Comparison of ENCODE assay signal across 22 cellular contexts in genomic region chr4:92615049-92615448, GRCh38.
A peak's percentile ranks its signal among the peaks of the same experiment; 100 is the strongest.
DNase-seq lines count a peak whose midpoint lies in the region; ATAC-seq, FAIRE-seq and TF ChIP-seq lines count a peak whose summit lies in the region.
"Had no signal": no experiment of that assay in that cellular context is flagged by ENCODE, and none has a peak within 500 bp of the region (broad histone marks: within the 10 kb centered on the region; RNA-seq: fewer than 3 reads in every experiment).

No MANE protein-coding gene starts in this region.

- POLR2A ChIA-PET in H1 (lab: Charles Lee; ENCODE audit: partially characterized antibody): no interaction called here

- H4K8ac ChIP-seq in H1 (ENCODE audit: extremely low read depth, insufficient read depth, low read length) (no peak overlapping the region), neuronal stem cell (ENCODE audit: low read depth, low read length) (no peak overlapping the region)

- no peaks in the 10 kb centered on the region for H3F3A ChIP-seq in GM23338 (replicated peaks; ENCODE audit: low read depth)

- no peak overlapping the region for H3K27ac Mint-ChIP-seq in GM23338
- H3K27ac Mint-ChIP-seq: CD14-positive monocyte; CD4-positive, alpha-beta memory T cell had no signal

- H3K4me1 Mint-ChIP-seq in GM23338: peaks cover 60% of the 10 kb centered on the region
- H3K4me1 Mint-ChIP-seq: CD14-positive monocyte; CD4-positive, alpha-beta memory T cell had no signal

- H2AK5ac ChIP-seq in H1 (ENCODE audit: low read depth, low read length) (no peak overlapping the region), neuronal stem cell (ENCODE audit: low read depth, low read length) (no peak overlapping the region)

- H3K14ac ChIP-seq in H1 (ENCODE audit: insufficient read length) (no peak overlapping the region), neuronal stem cell (ENCODE audit: low read length) (no peak overlapping the region)

- H2BK12ac ChIP-seq in H1 (ENCODE audit: low read depth, low read length): no peak overlapping the region
- no peak overlapping the region for H2BK12ac ChIP-seq in neuronal stem cell (ENCODE audit: low read length)

- H4K5ac ChIP-seq in H1 (ENCODE audit: insufficient read length, low read depth, low read length): no peak overlapping the region

- H3K9ac ChIP-seq in NT2/D1 (ENCODE audit: insufficient read length, low read depth) (no peak overlapping the region), H1 (replicated peaks in 1 of 4; ENCODE audit: extremely low read depth in 1 of 4, low read depth in 3 of 4, low read length in 3 of 4) (no peak overlapping the region), neuronal stem cell (ENCODE audit: low read depth, low read length, poor library complexity) (no peak overlapping the region)
- H3K9ac ChIP-seq: BLaER1 had no signal

- H3K9me3 Mint-ChIP-seq in GM23338: no peaks in the 10 kb centered on the region

- H3K23ac ChIP-seq in H1 (ENCODE audit: insufficient read length): no peak overlapping the region
- no peak overlapping the region for H3K23ac ChIP-seq in neuronal stem cell (ENCODE audit: low read depth, low read length, poor library complexity)

- H3K4ac ChIP-seq in H1 (replicated peaks; ENCODE audit: insufficient read length, low read depth, low read length) (no peak overlapping the region), neuronal stem cell (ENCODE audit: low read length) (no peak overlapping the region)

- H3K4me2 ChIP-seq in GM23338 (no peak overlapping the region), H1 (ENCODE audit: insufficient read depth in 1 of 2, low read depth in 2 of 2, low read length in 2 of 2) (no peak overlapping the region), neuronal stem cell (ENCODE audit: insufficient read depth, low read length, poor library complexity, severe bottlenecking) (no peak overlapping the region)
- H3K4me2 ChIP-seq: BLaER1 had no signal

- H3K79me1 ChIP-seq in H1 (ENCODE audit: low read depth, low read length): no peaks in the 10 kb centered on the region
- H3K79me1 ChIP-seq in neuronal stem cell (ENCODE audit: low read depth, low read length): no peaks in the 10 kb centered on the region

- ATAC-seq in GM23338 (peak; percentile 89), HG02623 (IDR thresholded peaks at IDR 0.05; ENCODE audit: unreplicated experiment) (no peak)
- ATAC-seq: K562 had no signal

- TF ChIP-seq POLR2A in H1 (IDR thresholded peaks at IDR 0.05; ENCODE audit: control extremely low read depth in 1 of 2, low read depth in 2 of 2, low read length in 2 of 2): no peak

- CTCF ChIA-PET in H1 (lab: Charles Lee; ENCODE audit: partially characterized antibody): interaction anchor here (0.6 kb wide), 1 partner anchor 123 kb away, joined by 3 read pairs; no protein-coding TSS in a partner anchor

- no peak overlapping the region for H2BK15ac ChIP-seq in H1 (ENCODE audit: low read length)
- H2BK15ac ChIP-seq in neuronal stem cell (ENCODE audit: low read length): no peak overlapping the region

- H4K91ac ChIP-seq in H1 (replicated peaks; ENCODE audit: insufficient read length, low read length) (no peak overlapping the region), neuronal stem cell (ENCODE audit: low read depth, low read length, poor library complexity) (no peak overlapping the region)

- H2AFZ ChIP-seq in GM23338: no peak overlapping the region
- no peak overlapping the region for H2AFZ ChIP-seq in H1 (ENCODE audit: low read length)
- no peak overlapping the region for H2AFZ ChIP-seq in neuronal stem cell (ENCODE audit: low read length)

- DNase-seq in GM23338 (ENCODE audit: low spot score) (peak; percentile 34), NT2/D1 (ENCODE audit: low read depth, low spot score) (peak; percentile 2), H1 (ENCODE audit: low read depth in 1 of 2, low spot score in 2 of 2) (no peak), neuronal stem cell (ENCODE audit: low spot score) (peak; percentile 70), substantia nigra (lab: John Stamatoyannopoulos, UW) (no peak), activated gamma-delta T cell treated with Interleukin-2 at 50 U/mL for 16 hours (no peak), OCI-M1 (lab: John Stamatoyannopoulos, UW) (no peak)
- DNase-seq: 8988T; Calu3; CD4-positive, alpha-beta memory T cell; DND-41; EL; IMR-90 had no signal

- no peak overlapping the region for H3K4me3 Mint-ChIP-seq in GM23338
- H3K4me3 Mint-ChIP-seq: CD14-positive monocyte; CD4-positive, alpha-beta memory T cell had no signal

- no peak overlapping the region for H3K56ac ChIP-seq in H1 (replicated peaks; ENCODE audit: insufficient read length, low read depth, low read length)

- H3K79me2 ChIP-seq in GM23338 (replicated peaks; ENCODE audit: insufficient read depth): peaks cover 94% of the 10 kb centered on the region
- peaks cover 2 to 99% of the 10 kb centered on the region in 2 experiments; a peak in 3 of 4 replicates for H3K79me2 ChIP-seq in H1 (ENCODE audit: control insufficient read depth in 1 of 2, insufficient read depth in 2 of 2, low read length in 2 of 2)

- H2BK120ac ChIP-seq in H1 (replicated peaks; ENCODE audit: low read depth, low read length) (no peak overlapping the region), neuronal stem cell (ENCODE audit: low read depth, low read length) (no peak overlapping the region)

- H3K18ac ChIP-seq in H1 (ENCODE audit: extremely low read depth, low read length) (no peak overlapping the region), neuronal stem cell (ENCODE audit: low read length) (no peak overlapping the region)

- H4K20me1 ChIP-seq in GM23338 (replicated peaks; ENCODE audit: insufficient read depth): no peaks in the 10 kb centered on the region
- H4K20me1 ChIP-seq in H1 (replicated peaks in 1 of 2; ENCODE audit: control insufficient read depth in 1 of 2, insufficient read depth in 2 of 2, low read length in 2 of 2): peaks cover 1 to 15% of the 10 kb centered on the region in 2 experiments
- H4K20me1 ChIP-seq: BLaER1 had no signal

- no peaks in the 10 kb centered on the region for H3K9me2 ChIP-seq in GM23338 (ENCODE audit: insufficient read depth)

- H3K9me3 ChIP-seq in NT2/D1 (ENCODE audit: insufficient read depth, low read length) (no peaks in the 10 kb centered on the region), H1 (ENCODE audit: insufficient read depth in 2 of 2, low read depth in 1 of 2, low read length in 1 of 2) (no peaks in the 10 kb centered on the region), neuronal stem cell (replicated peaks in 1 of 2; ENCODE audit: control insufficient read depth in 2 of 2, insufficient read depth in 1 of 2, low read depth in 1 of 2, low read length in 2 of 2) (no peaks in the 10 kb centered on the region)
- H3K9me3 ChIP-seq: BLaER1 had no signal

- no peak for TF ChIP-seq CTCF in GM23338 (conservative IDR thresholded peaks at IDR 0.05; ENCODE audit: low read depth in 2 of 2)
- TF ChIP-seq CTCF in H1 (IDR thresholded peaks at IDR 0.05; ENCODE audit: control extremely low read depth in 1 of 3, insufficient read depth in 1 of 3, low read depth in 1 of 3, low read length in 3 of 3): no peak

- peak; percentile 82 for FAIRE-seq in H1 (lab: Jason Lieb, UNC)
- FAIRE-seq: G401.6, GM12891, GM19239, H54, HTR-8/SVneo, K562 had no signal

- H3K4me3 ChIP-seq in GM23338 (no peak overlapping the region), NT2/D1 (ENCODE audit: insufficient read length, low read depth) (no peak overlapping the region), H1 (ENCODE audit: extremely low read depth in 1 of 4, insufficient read depth in 2 of 4, low read depth in 3 of 4, low read length in 4 of 4) (no peak overlapping the region), neuronal stem cell (ENCODE audit: low read length in 2 of 2) (no peak overlapping the region)
- H3K4me3 ChIP-seq: BLaER1, K562 had no signal

- TF ChIP-seq EP300 in H1 (IDR thresholded peaks at IDR 0.05; ENCODE audit: borderline replicate concordance in 1 of 2, low read depth in 2 of 2, low read length in 2 of 2): no peak

- WGBS in H1 (ENCODE audit: extremely low coverage in 1 of 2, insufficient coverage in 1 of 2, insufficient read length in 1 of 2, insufficient replicate concordance in 2 of 2, low coverage in 1 of 2, low lambda C conversion rate in 2 of 2, missing lambda C conversion rate in 1 of 2), 2 experiments: 83% methylated on average over 1 of the region's 1 CpG; no CpG with 5 or more reads in 1 of the 2 experiments
- no CpG with 5 or more reads among the region's 1 CpG for WGBS in neuronal stem cell (ENCODE audit: extremely low coverage in 2 of 2, insufficient read length in 2 of 2, insufficient replicate concordance in 1 of 2), 2 donors

- no peaks in the 10 kb centered on the region for H3K27me3 Mint-ChIP-seq in GM23338 (ENCODE audit: insufficient read depth, low read depth, poor library complexity)
- H3K27me3 Mint-ChIP-seq: CD4-positive, alpha-beta memory T cell had no signal

- H3K4me1 ChIP-seq in GM23338 (ENCODE audit: insufficient read depth): peaks cover 10% of the 10 kb centered on the region; the same call in 1 of the 2 replicates
- no peaks in the 10 kb centered on the region for H3K4me1 ChIP-seq in NT2/D1 (ENCODE audit: insufficient read depth, insufficient read length)
- H3K4me1 ChIP-seq in H1 (replicated peaks in 1 of 4; ENCODE audit: control insufficient read depth in 3 of 4, insufficient read depth in 4 of 4, low read length in 3 of 4): peaks cover 0 to 5% (median 2%) of the 10 kb centered on the region in 4 experiments; a peak in 2 of 7 replicates
- no peaks in the 10 kb centered on the region for H3K4me1 ChIP-seq in neuronal stem cell (ENCODE audit: control insufficient read depth in 2 of 2, insufficient read depth in 1 of 2, low read depth in 1 of 2, low read length in 2 of 2)
- H3K4me1 ChIP-seq: BLaER1 had no signal

- peaks cover 2% of the 10 kb centered on the region; the same call in 1 of the 3 replicates for H3K36me3 Mint-ChIP-seq in GM23338 (ENCODE audit: low read depth)
- H3K36me3 Mint-ChIP-seq: CD14-positive monocyte; CD4-positive, alpha-beta memory T cell had no signal

- H3K27me3 ChIP-seq in GM23338 (ENCODE audit: insufficient read depth): no peaks in the 10 kb centered on the region
- no peaks in the 10 kb centered on the region for H3K27me3 ChIP-seq in NT2/D1 (ENCODE audit: insufficient read depth, insufficient read length)
- H3K27me3 ChIP-seq in H1 (replicated peaks in 1 of 4; ENCODE audit: control insufficient read depth in 3 of 4, extremely low read depth in 1 of 4, insufficient read depth in 3 of 4, low read length in 3 of 4): no peaks in the 10 kb centered on the region
- H3K27me3 ChIP-seq in neuronal stem cell (ENCODE audit: control insufficient read depth in 3 of 3, insufficient read depth in 3 of 3, low read depth in 1 of 3, low read length in 3 of 3): no peaks in the 10 kb centered on the region
- H3K27me3 ChIP-seq: BLaER1 had no signal

- H3K36me3 ChIP-seq in GM23338 (ENCODE audit: insufficient read depth): no peaks in the 10 kb centered on the region
- no peaks in the 10 kb centered on the region for H3K36me3 ChIP-seq in NT2/D1 (ENCODE audit: insufficient read depth, insufficient read length, low read length)
- H3K36me3 ChIP-seq in H1 (ENCODE audit: control insufficient read depth in 2 of 4, insufficient read depth in 4 of 4, low read length in 3 of 4): no peaks in the 10 kb centered on the region; a peak in 3 of 8 replicates
- H3K36me3 ChIP-seq in neuronal stem cell (replicated peaks in 1 of 2; ENCODE audit: control insufficient read depth in 2 of 2, insufficient read depth in 2 of 2, low read length in 2 of 2): no peaks in the 10 kb centered on the region
- H3K36me3 ChIP-seq: BLaER1 had no signal

- H3K27ac ChIP-seq in GM23338 (ENCODE audit: low read depth) (no peak overlapping the region), H1 (ENCODE audit: low read depth, low read length) (no peak overlapping the region), neuronal stem cell (replicated peaks; ENCODE audit: low read length) (no peak overlapping the region), substantia nigra (ENCODE audit: low read depth, low read length, poor library complexity, severe bottlenecking) (no peak overlapping the region)
- H3K27ac ChIP-seq: BLaER1 had no signal

- TF ChIP-seq RAD21 in H1 (IDR thresholded peaks at IDR 0.05 in 1 of 2, conservative IDR thresholded peaks at IDR 0.05 in 1 of 2; ENCODE audit: low read depth in 2 of 2, low read length in 2 of 2): no peak

- H2BK5ac ChIP-seq in H1 (ENCODE audit: low read depth, low read length) (no peak overlapping the region), neuronal stem cell (ENCODE audit: low read length) (no peak overlapping the region)

- no peaks in the 10 kb centered on the region for H3K23me2 ChIP-seq in H1 (ENCODE audit: low read depth, low read length)

- H2BK20ac ChIP-seq in H1 (ENCODE audit: low read length): no peak overlapping the region

Comparison
In these comparisons a context has a peak if more than half of its experiments do, and no peak if none do; other contexts are left out.
1. DNase-seq: peak in GM23338 (single experiment), NT2/D1 (single experiment) and neuronal stem cell (single experiment); none in H1 (0 of 2), substantia nigra (0 of 49), activated gamma-delta T cell treated with Interleukin-2 at 50 U/mL for 16 hours (single experiment) and OCI-M1 (single experiment).